9 cellular contexts compared by ENCODE assay signal in genomic region chr1:159010398-159010797, GRCh38. TPM values are rescaled to one million over a fixed set of nuclear protein-coding genes. Genes with fewer than 3 reads are reported as not detected.
DNase-seq lines count a peak whose midpoint lies in the region; TF ChIP-seq lines count a peak whose summit lies in the region.
"Had no signal": no experiment of that assay in that cellular context is flagged by ENCODE, and none has a peak within 500 bp of the region (broad histone marks: within the 10 kb centered on the region; RNA-seq: fewer than 3 reads in every experiment).

No MANE protein-coding gene starts in this region.

- peaks cover 5% of the 10 kb centered on the region for H3K36me3 ChIP-seq in CD8-positive, alpha-beta memory T cell (ENCODE audit: insufficient read depth, low read length)
- H3K36me3 ChIP-seq in SK-N-MC (ENCODE audit: insufficient read depth, low read length) (peaks cover 12% of the 10 kb centered on the region), prostate gland (no peaks in the 10 kb centered on the region)

- H3K4me3 Mint-ChIP-seq in CD8-positive, alpha-beta memory T cell = peak overlapping the region; percentile 92 to 97 (median 97)

- no peaks in the 10 kb centered on the region for H3K27me3 Mint-ChIP-seq in CD8-positive, alpha-beta memory T cell

- TF ChIP-seq POLR2A in prostate gland (IDR thresholded peaks at IDR 0.05) = no peak

- intact Hi-C loops in prostate gland (cut with DNase I) = no loop called here

- in situ Hi-C loops in G401 (cut with HindIII; ENCODE audit: low sequenced_read_pairs) = no loop called here

- H3K27ac Mint-ChIP-seq in CD8-positive, alpha-beta memory T cell = peak overlapping the region; percentile 83 to 98 (median 92)

- no peaks in the 10 kb centered on the region for H3K9me3 Mint-ChIP-seq in CD8-positive, alpha-beta memory T cell

- peaks cover 7 to 43% (median 15%) of the 10 kb centered on the region in 3 donors for H3K36me3 Mint-ChIP-seq in CD8-positive, alpha-beta memory T cell

- peaks cover 33% of the 10 kb centered on the region for H3K4me1 ChIP-seq in CD8-positive, alpha-beta memory T cell (ENCODE audit: insufficient read depth, low read length)
- H3K4me1 ChIP-seq in prostate gland (replicated peaks) = no peaks in the 10 kb centered on the region

- no peaks in the 10 kb centered on the region for H3K9me3 ChIP-seq in CD8-positive, alpha-beta memory T cell (ENCODE audit: low read length)
- no peaks in the 10 kb centered on the region for H3K9me3 ChIP-seq in SK-N-MC (ENCODE audit: low read depth, low read length)
- no peaks in the 10 kb centered on the region for H3K9me3 ChIP-seq in prostate gland

- WGBS in prostate gland = 47% methylated on average over 5 of the region's 5 CpGs

- no peak for TF ChIP-seq CTCF in prostate gland (IDR thresholded peaks at IDR 0.05)

- H3K4me1 Mint-ChIP-seq in CD8-positive, alpha-beta memory T cell = peaks cover 56 to 78% (median 70%) of the 10 kb centered on the region in 3 donors

- peak overlapping the region; percentile 87 for H3K4me3 ChIP-seq in CD8-positive, alpha-beta memory T cell (ENCODE audit: low read length)
- H3K4me3 ChIP-seq in SK-N-MC (peak overlapping the region; percentile 90), prostate gland (peak overlapping the region; percentile 21 to 26)

- CTCF ChIA-PET in CD8-positive, alpha-beta memory T cell (lab: Charles Lee) = interaction anchor here (1.1 kb wide), 1 partner anchor 12 kb away, joined by 4 read pairs; no protein-coding TSS in a partner anchor

- POLR2A ChIA-PET in CD8-positive, alpha-beta memory T cell (lab: Charles Lee) = interaction anchor here (1.5 kb wide), 1 partner anchor 12 kb away, joined by 7 read pairs; no protein-coding TSS in a partner anchor

- H3K27me3 ChIP-seq in CD8-positive, alpha-beta memory T cell (ENCODE audit: insufficient read depth, low read length, poor library complexity, severe bottlenecking) = no peaks in the 10 kb centered on the region
- H3K27me3 ChIP-seq in prostate gland (replicated peaks; ENCODE audit: insufficient read depth) = no peaks in the 10 kb centered on the region

- peak overlapping the region; percentile 95 for H3K9ac ChIP-seq in SK-N-MC (ENCODE audit: insufficient read length)

- H3K27ac ChIP-seq in CD8-positive, alpha-beta memory T cell (ENCODE audit: low read depth, low read length) = peak overlapping the region; percentile 46
- peak overlapping the region; percentile 98 for H3K27ac ChIP-seq in SK-N-MC
- peak overlapping the region; percentile 94 for H3K27ac ChIP-seq in epithelial cell of prostate
- peak overlapping the region; percentile 64 to 79 for H3K27ac ChIP-seq in prostate gland

- DNase-seq in CD8-positive, alpha-beta memory T cell = no peak
- DNase-seq in SK-N-MC (ENCODE audit: low read depth, low spot score) (no peak), epithelial cell of prostate (ENCODE audit: low read depth, low spot score) (no peak), prostate gland (ENCODE audit: low spot score) (no peak), HK-2 (ENCODE audit: unreplicated experiment) (no peak), G401 (ENCODE audit: low spot score) (no peak), NCI-H187 (lab: John Stamatoyannopoulos, UW) (no peak), NCI-H1048 (lab: John Stamatoyannopoulos, UW) (no peak)
- DNase-seq: NCI-H1092 treated with DMSO at 0.1 percent for 48 hours had no signal

RNA-seq across cellular contexts. Expression of gene IFI16, which starts 0.7 kb away (rescaled TPM):
- total RNA-seq in CD8-positive, alpha-beta memory T cell = 100 to 1,000 TPM; 175 to 186 TPM
- 126 TPM for polyA plus RNA-seq in CD8-positive, alpha-beta memory T cell
- 10 to 100 TPM; 18.2 to 61.3 TPM for total RNA-seq in prostate gland
- not detected in 2 replicates for total RNA-seq in G401 (2014; rRNA removed; shearing (Covaris generic))

Comparison
In these comparisons a context has a peak if more than half of its experiments do, and no peak if none do; other contexts are left out.
1. H3K27ac ChIP-seq: peak in every context shown above with its lines; median percentile 98 in SK-N-MC; 94 in epithelial cell of prostate; 72 in prostate gland; 46 in CD8-positive, alpha-beta memory T cell.
2. H3K4me3 ChIP-seq: peak in every context shown above with its lines; median percentile 90 in SK-N-MC; 87 in CD8-positive, alpha-beta memory T cell; 24 in prostate gland.
3. RNA of gene IFI16, which starts 0.7 kb away (total RNA-seq): 175 to 186 TPM in CD8-positive, alpha-beta memory T cell and 18.2 to 61.3 TPM in prostate gland; not detected in G401; every median in the first group is over 10 times any median in the second.